ENCODE assay signal across 1 cellular context in the genomic region with DNA sequence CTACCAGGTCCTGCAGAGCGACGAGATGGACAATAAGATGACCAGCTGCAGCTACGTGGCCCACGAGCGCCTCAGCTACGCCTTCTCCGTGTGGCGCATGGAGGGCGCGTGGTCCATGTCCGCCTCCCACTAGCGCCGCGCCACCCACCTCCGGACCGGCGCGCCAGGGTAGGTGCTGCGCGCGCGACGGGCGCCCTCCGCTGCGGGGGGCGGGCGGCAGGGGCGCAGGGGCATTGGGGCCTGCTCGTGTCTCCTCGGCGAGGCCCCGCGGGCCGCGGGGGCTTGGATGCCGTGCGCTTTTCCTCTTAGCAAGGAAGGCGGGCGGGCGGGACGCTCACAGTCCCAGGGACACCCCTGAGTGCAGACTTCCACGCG.
TF ChIP-seq lines count a peak whose summit lies in the region.

No MANE protein-coding gene starts in this region.

TF ChIP-seq in HEK293, 187 proteins besides CTCF, POLR2A, EP300 and RAD21 (continued from another document):
- TF ChIP-seq MEIS1 (CRISPR knock-in tag; IDR thresholded peaks at IDR 0.05; ENCODE audit: borderline replicate concordance) (no peak), ZNF239 (tag by site-specific recombination; IDR thresholded peaks at IDR 0.05) (no peak), ZNF155 (tag by site-specific recombination; IDR thresholded peaks at IDR 0.05) (no peak), ZNF221 (tag by site-specific recombination; IDR thresholded peaks at IDR 0.05; ENCODE audit: borderline replicate concordance) (no peak), ZNF157 (tag by site-specific recombination; IDR thresholded peaks at IDR 0.05) (no peak), ZNF654 (tag by site-specific recombination; IDR thresholded peaks at IDR 0.05; ENCODE audit: low read depth) (no peak), ZNF768 (tag by site-specific recombination; IDR thresholded peaks at IDR 0.05) (no peak), ZNF549 (tag by site-specific recombination; IDR thresholded peaks at IDR 0.05) (no peak), ZNF138 (tag by site-specific recombination; IDR thresholded peaks at IDR 0.05; ENCODE audit: borderline replicate concordance) (no peak), ZNF416 (tag by site-specific recombination; IDR thresholded peaks at IDR 0.05) (no peak), ZNF571 (tag by site-specific recombination; IDR thresholded peaks at IDR 0.05) (no peak), WT1 (tag by site-specific recombination; IDR thresholded peaks at IDR 0.05) (no peak), PRDM1 (tag by site-specific recombination; IDR thresholded peaks at IDR 0.05) (no peak), ZBTB8A (tag by site-specific recombination; IDR thresholded peaks at IDR 0.05) (no peak), ZSCAN16 (tag by site-specific recombination; IDR thresholded peaks at IDR 0.05) (no peak), ZNF211 (tag by site-specific recombination; IDR thresholded peaks at IDR 0.05; ENCODE audit: low read depth) (no peak)
- TF ChIP-seq, protein P1, sequence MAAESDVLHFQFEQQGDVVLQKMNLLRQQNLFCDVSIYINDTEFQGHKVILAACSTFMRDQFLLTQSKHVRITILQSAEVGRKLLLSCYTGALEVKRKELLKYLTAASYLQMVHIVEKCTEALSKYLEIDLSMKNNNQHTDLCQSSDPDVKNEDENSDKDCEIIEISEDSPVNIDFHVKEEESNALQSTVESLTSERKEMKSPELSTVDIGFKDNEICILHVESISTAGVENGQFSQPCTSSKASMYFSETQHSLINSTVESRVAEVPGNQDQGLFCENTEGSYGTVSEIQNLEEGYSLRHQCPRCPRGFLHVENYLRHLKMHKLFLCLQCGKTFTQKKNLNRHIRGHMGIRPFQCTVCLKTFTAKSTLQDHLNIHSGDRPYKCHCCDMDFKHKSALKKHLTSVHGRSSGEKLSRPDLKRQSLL (tag by site-specific recombination; IDR thresholded peaks at IDR 0.05) = no peak
- TF ChIP-seq, protein P2, sequence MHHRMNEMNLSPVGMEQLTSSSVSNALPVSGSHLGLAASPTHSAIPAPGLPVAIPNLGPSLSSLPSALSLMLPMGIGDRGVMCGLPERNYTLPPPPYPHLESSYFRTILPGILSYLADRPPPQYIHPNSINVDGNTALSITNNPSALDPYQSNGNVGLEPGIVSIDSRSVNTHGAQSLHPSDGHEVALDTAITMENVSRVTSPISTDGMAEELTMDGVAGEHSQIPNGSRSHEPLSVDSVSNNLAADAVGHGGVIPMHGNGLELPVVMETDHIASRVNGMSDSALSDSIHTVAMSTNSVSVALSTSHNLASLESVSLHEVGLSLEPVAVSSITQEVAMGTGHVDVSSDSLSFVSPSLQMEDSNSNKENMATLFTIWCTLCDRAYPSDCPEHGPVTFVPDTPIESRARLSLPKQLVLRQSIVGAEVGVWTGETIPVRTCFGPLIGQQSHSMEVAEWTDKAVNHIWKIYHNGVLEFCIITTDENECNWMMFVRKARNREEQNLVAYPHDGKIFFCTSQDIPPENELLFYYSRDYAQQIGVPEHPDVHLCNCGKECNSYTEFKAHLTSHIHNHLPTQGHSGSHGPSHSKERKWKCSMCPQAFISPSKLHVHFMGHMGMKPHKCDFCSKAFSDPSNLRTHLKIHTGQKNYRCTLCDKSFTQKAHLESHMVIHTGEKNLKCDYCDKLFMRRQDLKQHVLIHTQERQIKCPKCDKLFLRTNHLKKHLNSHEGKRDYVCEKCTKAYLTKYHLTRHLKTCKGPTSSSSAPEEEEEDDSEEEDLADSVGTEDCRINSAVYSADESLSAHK (tag by site-specific recombination; IDR thresholded peaks at IDR 0.05) = no peak
- TF ChIP-seq, protein P3, sequence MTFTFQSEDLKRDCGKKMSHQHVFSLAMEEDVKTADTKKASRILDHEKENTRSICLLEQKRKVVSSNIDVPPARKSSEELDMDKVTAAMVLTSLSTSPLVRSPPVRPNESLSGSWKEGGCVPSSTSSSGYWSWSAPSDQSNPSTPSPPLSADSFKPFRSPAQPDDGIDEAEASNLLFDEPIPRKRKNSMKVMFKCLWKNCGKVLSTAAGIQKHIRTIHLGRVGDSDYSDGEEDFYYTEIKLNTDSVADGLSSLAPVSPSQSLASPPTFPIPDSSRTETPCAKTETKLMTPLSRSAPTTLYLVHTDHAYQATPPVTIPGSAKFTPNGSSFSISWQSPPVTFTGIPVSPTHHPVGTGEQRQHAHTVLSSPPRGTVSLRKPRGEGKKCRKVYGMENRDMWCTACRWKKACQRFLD (tag by site-specific recombination; IDR thresholded peaks at IDR 0.05) = no peak
TF ChIP-seq in HEK293: peak in this region for 5.
